In the genomic region with DNA sequence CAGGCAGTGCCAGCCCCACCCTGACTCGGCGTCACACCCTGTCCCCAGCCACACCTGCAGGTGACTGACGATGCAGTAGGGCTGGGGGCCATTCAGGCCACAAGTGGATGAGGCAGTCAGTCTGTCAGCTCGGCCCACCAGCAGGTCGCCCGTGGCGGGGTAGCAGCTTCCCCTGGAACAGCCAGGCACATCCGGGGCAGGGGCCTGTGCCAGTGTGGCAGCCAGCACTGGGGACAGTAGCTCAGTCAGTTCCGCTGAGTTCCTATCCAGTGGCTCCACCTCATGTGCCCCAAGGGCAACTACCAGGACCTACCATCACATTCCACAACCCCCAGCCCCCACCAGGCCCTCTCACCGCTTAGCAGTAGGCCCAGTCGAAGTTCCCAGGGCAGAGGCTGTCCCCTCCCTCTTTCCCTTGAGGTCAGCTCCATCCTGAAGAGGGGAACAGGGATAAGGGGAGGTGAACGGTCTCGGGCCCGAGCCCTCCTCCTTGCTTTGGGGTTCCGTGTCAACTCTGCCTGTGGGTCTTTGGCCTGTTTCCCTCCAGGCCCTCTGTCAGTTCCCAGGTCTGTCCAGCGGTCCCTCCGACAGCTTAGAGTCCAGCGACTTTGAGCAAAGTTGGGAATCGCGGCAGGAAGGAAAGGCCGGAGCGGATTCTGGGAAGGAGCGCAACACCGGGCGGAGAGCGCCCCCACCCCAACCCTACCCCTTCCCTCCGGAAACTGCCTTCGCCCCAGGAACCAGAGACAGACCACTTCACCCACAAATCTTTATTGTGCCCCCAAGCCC, we compare ENCODE assay signal across 8 cellular contexts. TPM values are rescaled to one million over a fixed set of nuclear protein-coding genes. Genes with fewer than 3 reads are reported as not detected.
A peak's percentile ranks its signal among the peaks of the same experiment; 100 is the strongest.
DNase-seq lines count a peak whose midpoint lies in the region; ATAC-seq and TF ChIP-seq lines count a peak whose summit lies in the region.

A gene (minus strand): TSS at position 614 of the 789 bp plus-strand sequence. CDS start 183 bp downstream, at position 431.

- peak; percentile 33 for TF ChIP-seq POLR2A in esophagus muscularis mucosa (IDR thresholded peaks at IDR 0.05; ENCODE audit: low read depth)
- TF ChIP-seq POLR2A in tibial nerve (IDR thresholded peaks at IDR 0.05) = peak in 1 of 2 donors; percentile 40

- TF ChIP-seq EP300 in esophagus muscularis mucosa (IDR thresholded peaks at IDR 0.05) (no peak), tibial nerve (IDR thresholded peaks at IDR 0.05) (peak in 1 of 2 donors; percentile 70)

- POLR2A ChIA-PET in HEK293T (lab: Yijun Ruan, JAX) = interaction anchor here (0.7 to 5.2 kb wide), 14 partner anchors 8 to 297 kb away, joined by 3 to 66 read pairs (median 4); a partner anchor contains a TSS

- WGBS in esophagus muscularis mucosa = 15% methylated on average over 11 of the region's 28 CpGs
- WGBS in mesodermal cell (ENCODE audit: insufficient coverage in 2 of 2), 2 experiments = 3 to 6% methylated on average over 15 of the region's 28 CpGs
- WGBS in tibial nerve, 2 donors = 3 to 4% methylated on average over 21 to 26 of the region's 28 CpGs

- in situ Hi-C loops in SK-MEL-5 (cut with HindIII; ENCODE audit: low pct_unique_long_range_greater_than_20kb, low sequenced_read_pairs) = no loop called here

- ATAC-seq in GM21367 (IDR thresholded peaks at IDR 0.05; ENCODE audit: unreplicated experiment) (no peak), GM19023 (IDR thresholded peaks at IDR 0.05; ENCODE audit: unreplicated experiment) (no peak)

- TF ChIP-seq CTCF in esophagus muscularis mucosa (IDR thresholded peaks at IDR 0.05) (peak in 1 of 3 experiments; percentile 24), tibial nerve (IDR thresholded peaks at IDR 0.05) (peak in 2 of 5 experiments; percentile 31 to 50)

- no peaks in the 10 kb centered on the region for H3K9me3 ChIP-seq in esophagus muscularis mucosa
- H3K9me3 ChIP-seq in mesodermal cell (ENCODE audit: control insufficient read depth, low read length) = no peaks in the 10 kb centered on the region
- no peaks in the 10 kb centered on the region for H3K9me3 ChIP-seq in tibial nerve

- H3K27ac ChIP-seq in esophagus muscularis mucosa (replicated peaks in 1 of 4) (peak within 1 kb of the TSS; percentile 89 to 91 (median 90)), mesodermal cell (ENCODE audit: low read depth, low read length, severe bottlenecking) (peak within 1 kb of the TSS; percentile 93), tibial nerve (peak within 1 kb of the TSS; percentile 64 to 95 (median 88))

- H3K36me3 ChIP-seq in esophagus muscularis mucosa = peaks cover 16 to 42% (median 38%) of the 10 kb centered on the region in 4 donors
- H3K36me3 ChIP-seq in mesodermal cell (ENCODE audit: control insufficient read depth, insufficient read depth, low read length) = peaks cover 36% of the 10 kb centered on the region
- H3K36me3 ChIP-seq in tibial nerve = peaks cover 0 to 36% (median 0%) of the 10 kb centered on the region in 3 donors

- H3K4me1 ChIP-seq in esophagus muscularis mucosa = peaks cover 31 to 50% (median 45%) of the 10 kb centered on the region in 4 donors
- peaks cover 8% of the 10 kb centered on the region for H3K4me1 ChIP-seq in mesodermal cell (ENCODE audit: control insufficient read depth, insufficient read depth, low read length, poor library complexity, severe bottlenecking)
- H3K4me1 ChIP-seq in tibial nerve = peaks cover 0 to 45% (median 14%) of the 10 kb centered on the region in 4 donors

- H3K27me3 ChIP-seq in esophagus muscularis mucosa (no peaks in the 10 kb centered on the region), tibial nerve (no peaks in the 10 kb centered on the region)

- CTCF ChIA-PET in HEK293T (lab: Yijun Ruan, JAX) = interaction anchor here (0.5 to 1.2 kb wide), 6 partner anchors 26 to 182 kb away, joined by 3 to 6 read pairs (median 3); a partner anchor contains a TSS

- intact Hi-C loops in esophagus muscularis mucosa (cut with DNase I) = loop anchor here (5.0 kb wide), 1 partner anchor 35 kb away; no protein-coding TSS in a partner anchor

- H3K4me3 ChIP-seq in esophagus muscularis mucosa (peak within 1 kb of the TSS; percentile 75 to 86 (median 85)), mesodermal cell (ENCODE audit: extremely low read depth, insufficient read depth, low read length, poor library complexity, severe bottlenecking) (peak within 1 kb of the TSS; percentile 70), tibial nerve (peak within 1 kb of the TSS; percentile 52 to 89 (median 65))

- DNase-seq in HEK293T (ENCODE audit: extremely low spot score) (peak; percentile 76), SK-MEL-5 (ENCODE audit: low read depth, low spot score) (peak; percentile 71), esophagus muscularis mucosa (ENCODE audit: extremely low spot score) (peak; percentile 94), tibial nerve (ENCODE audit: low spot score in 2 of 2) (peak; percentile 48 to 80), cortex of kidney (lab: John Stamatoyannopoulos, UW) (no peak)

TF ChIP-seq in HEK293T, 16 proteins besides CTCF, POLR2A, EP300 and RAD21:
- TF ChIP-seq FOXM1 (IDR thresholded peaks at IDR 0.05; ENCODE audit: borderline replicate concordance) (peak; percentile 44; the same call in 1 of the 2 replicates), TARDBP (IDR thresholded peaks at IDR 0.05) (no peak)

RNA-seq across cellular contexts. Expression of the gene that starts here (rescaled TPM):
- 43.6 and 45.1 TPM in 2 replicates for total RNA-seq in SK-MEL-5 (2014; rRNA removed; shearing (Covaris generic))
- polyA plus RNA-seq in SK-MEL-5 (2015; cell fraction: cytosol; rRNA removed) = 80.2 and 94.4 TPM in 2 replicates
- polyA plus RNA-seq in SK-MEL-5 (2015; cell fraction: nucleus; rRNA removed) = 559 and 620 TPM in 2 replicates
- total RNA-seq in esophagus muscularis mucosa (1,000 to 10,000 TPM in 1 of 4 donors, 100 to 1,000 TPM in 3; 609 to 1,229 (median 740) TPM), tibial nerve (100 to 1,000 TPM; 589 to 844 (median 649) TPM)
- polyA plus RNA-seq in mesodermal cell (2013, experiment 1 of 2) = 221 TPM
- 188 TPM for polyA plus RNA-seq in mesodermal cell (2013, experiment 2 of 2)

Comparison
In these comparisons a context has a peak if more than half of its experiments do, and no peak if none do; other contexts are left out.
1. RNA of the gene that starts here (total RNA-seq): 609 to 1,229 TPM in esophagus muscularis mucosa and 589 to 844 TPM in tibial nerve; 43.6 to 45.1 TPM in SK-MEL-5; every median in the first group is over 10 times any median in the second.
2. Peak in every context shown above with its lines, with median percentiles within 50 percentile points of each other: H3K27ac ChIP-seq and H3K4me3 ChIP-seq.